In the genomic region with DNA sequence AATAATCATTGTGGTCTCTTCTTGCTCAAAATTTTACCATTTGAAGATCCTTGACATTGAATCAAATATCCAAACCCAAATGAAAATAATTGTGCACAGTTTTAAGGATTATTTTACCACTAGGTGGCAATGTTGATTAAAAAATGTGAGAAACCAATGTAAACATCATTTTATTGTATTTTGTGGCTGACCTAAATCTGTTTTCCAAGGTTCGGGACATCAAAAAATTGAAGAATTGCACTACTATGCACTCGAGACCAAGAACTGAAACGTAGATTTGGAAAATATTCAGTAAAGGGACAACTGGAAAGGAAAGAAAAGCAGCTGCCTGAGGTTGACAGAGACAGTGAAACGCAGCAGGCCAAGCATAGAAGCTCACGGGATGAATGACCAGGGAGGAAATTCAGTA, we compare ENCODE assay signal across 9 cellular contexts.
A peak's percentile ranks its signal among the peaks of the same experiment; 100 is the strongest.
DNase-seq lines count a peak whose midpoint lies in the region; ATAC-seq and TF ChIP-seq lines count a peak whose summit lies in the region.
"Had no signal": no experiment of that assay in that cellular context is flagged by ENCODE, and none has a peak within 500 bp of the region (broad histone marks: within the 10 kb centered on the region; RNA-seq: fewer than 3 reads in every experiment).

No MANE protein-coding gene starts in this region.

- H3K4me1 ChIP-seq in osteoblast (ENCODE audit: insufficient read depth, low read length) = peaks cover 63% of the 10 kb centered on the region

- DNase-seq in NCI-H510A treated with DMSO at 0.1 percent for 48 hours (lab: John Stamatoyannopoulos, UW) (peak; percentile 24), NCI-H510A (lab: John Stamatoyannopoulos, UW) (no peak), NCI-H226 (peak; percentile 30), epithelial cell of proximal tubule (ENCODE audit: low read depth) (no peak), osteoblast (ENCODE audit: insufficient read length, low spot score, missing footprints) (no peak), nucleus accumbens (lab: John Stamatoyannopoulos, UW) (no peak), OCI-M1 (lab: John Stamatoyannopoulos, UW) (no peak)
- DNase-seq: activated B cell treated with CpG ODN at 0.5 μM for 24 hours had no signal

- no peak for ATAC-seq in GM21786 (IDR thresholded peaks at IDR 0.05; ENCODE audit: unreplicated experiment)

- no peaks in the 10 kb centered on the region for H3K27me3 ChIP-seq in osteoblast (ENCODE audit: insufficient read depth, low read length)

- peak overlapping the region; percentile 91 for H3K27ac ChIP-seq in osteoblast (ENCODE audit: low read depth, low read length)

- no peaks in the 10 kb centered on the region for H3K79me2 ChIP-seq in osteoblast (ENCODE audit: insufficient read depth, low read length)

- H2AFZ ChIP-seq in osteoblast (ENCODE audit: low read length) = peak overlapping the region; percentile 36

- no peaks in the 10 kb centered on the region for H3K9me3 ChIP-seq in osteoblast (ENCODE audit: low read depth, low read length)

- TF ChIP-seq CTCF in epithelial cell of proximal tubule (conservative IDR thresholded peaks at IDR 0.05; ENCODE audit: low read depth, low read length) (peak; percentile 44), osteoblast (IDR thresholded peaks at IDR 0.05; ENCODE audit: extremely low read depth, low read depth, low read length) (peak; percentile 47)

- H4K20me1 ChIP-seq in osteoblast (ENCODE audit: insufficient read depth, low read length) = no peaks in the 10 kb centered on the region

- no peak overlapping the region for H3K4me3 ChIP-seq in epithelial cell of proximal tubule (ENCODE audit: low read depth, low read length)
- H3K4me3 ChIP-seq in osteoblast (ENCODE audit: insufficient read depth, low read length) = no peak overlapping the region

- peak overlapping the region; percentile 68 for H3K4me2 ChIP-seq in osteoblast (ENCODE audit: insufficient read depth, low read length)

- no peaks in the 10 kb centered on the region for H3K36me3 ChIP-seq in osteoblast (ENCODE audit: insufficient read depth, low read length)

Comparison
In these comparisons a context has a peak if more than half of its experiments do, and no peak if none do; other contexts are left out.
1. DNase-seq: peak in NCI-H510A treated with DMSO at 0.1 percent for 48 hours (single experiment) and NCI-H226 (single experiment); none in NCI-H510A (single experiment), epithelial cell of proximal tubule (single experiment), osteoblast (single experiment), nucleus accumbens (0 of 56) and OCI-M1 (single experiment).